22 cellular contexts compared by ENCODE assay signal in the genomic region with DNA sequence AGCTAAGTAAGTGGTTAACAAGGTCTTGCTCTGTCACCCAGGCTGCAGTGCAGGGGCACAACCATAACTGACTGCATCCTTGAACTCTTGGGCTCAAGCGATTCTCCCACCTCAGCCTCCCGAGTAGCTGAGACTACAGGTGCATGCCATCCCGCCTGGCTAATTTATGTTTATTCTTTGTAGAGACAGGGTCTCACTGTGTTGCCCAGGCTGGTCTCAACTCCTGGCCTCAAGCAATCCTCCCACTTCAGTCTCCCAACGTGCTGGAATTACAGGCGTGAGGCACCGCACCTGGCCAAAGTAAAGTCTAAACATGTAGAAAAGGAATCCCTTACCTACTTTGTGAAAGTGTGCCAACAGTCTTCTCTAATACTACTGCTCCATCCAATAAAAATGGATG. TPM values are rescaled to one million over a fixed set of nuclear protein-coding genes. Genes with fewer than 3 reads are reported as not detected.
DNase-seq lines count a peak whose midpoint lies in the region; ATAC-seq and TF ChIP-seq lines count a peak whose summit lies in the region.
"Had no signal": no experiment of that assay in that cellular context is flagged by ENCODE, and none has a peak within 500 bp of the region (broad histone marks: within the 10 kb centered on the region; RNA-seq: fewer than 3 reads in every experiment).

No MANE protein-coding gene starts in this region.

- H3K9me3 Mint-ChIP-seq in WTC11 (peaks cover 4% of the 10 kb centered on the region; the same call in 1 of the 2 replicates), osteocyte (ENCODE audit: unreplicated experiment) (no peaks in the 10 kb centered on the region), type B pancreatic cell (no peaks in the 10 kb centered on the region)
- H3K9me3 Mint-ChIP-seq: CD4-positive, alpha-beta T cell; CD8-positive, alpha-beta T cell had no signal

- CTCF ChIA-PET in HEK293 (lab: Yijun Ruan, JAX) = interaction anchor here (0.6 kb wide), 1 partner anchor 65 kb away, joined by 3 read pairs; no protein-coding TSS in a partner anchor
- CTCF ChIA-PET in WTC11 (lab: Charles Lee) = interaction anchor here (0.6 kb wide), 1 partner anchor 104 kb away, joined by 3 read pairs; no protein-coding TSS in a partner anchor

- DNase-seq in WTC11 (ENCODE audit: low spot score) = no peak
- peak; percentile 49 for DNase-seq in osteocyte (ENCODE audit: extremely low spot score, unreplicated experiment)
- DNase-seq in type B pancreatic cell (ENCODE audit: extremely low spot score, unreplicated experiment) = no peak
- DNase-seq in DMS53 treated with DMSO at 0.1 percent for 48 hours (lab: John Stamatoyannopoulos, UW; ENCODE audit: unreplicated experiment) = no peak
- no peak for DNase-seq in NCI-H1105 (lab: John Stamatoyannopoulos, UW)
- no peak for DNase-seq in NCI-H524 treated with DMSO at 0.1 percent for 48 hours (lab: John Stamatoyannopoulos, UW)
- DNase-seq: 8988T; AML-193; Caco-2; Calu3; CD4-positive, alpha-beta T cell; CD8-positive, alpha-beta T cell; DMS79; DND-41; EL; GDM1 had no signal

- H3K4me3 Mint-ChIP-seq in WTC11 = no peak overlapping the region
- H3K4me3 Mint-ChIP-seq in osteocyte (ENCODE audit: unreplicated experiment) = no peak overlapping the region
- no peak overlapping the region for H3K4me3 Mint-ChIP-seq in type B pancreatic cell
- H3K4me3 Mint-ChIP-seq: B cell; CD4-positive, alpha-beta T cell; CD8-positive, alpha-beta T cell had no signal

- H3K36me3 ChIP-seq in HEK293 (ENCODE audit: control insufficient read depth in 2 of 2, insufficient read depth in 1 of 2, low read length in 2 of 2) = peaks cover 0 to 3% of the 10 kb centered on the region in 2 experiments; a peak in 1 of 3 replicates

- H3K27ac Mint-ChIP-seq in WTC11 (no peak overlapping the region), osteocyte (ENCODE audit: unreplicated experiment) (no peak overlapping the region), type B pancreatic cell (peak overlapping the region; percentile 10)
- H3K27ac Mint-ChIP-seq: B cell; CD4-positive, alpha-beta T cell; CD8-positive, alpha-beta T cell had no signal

- peaks cover 11% of the 10 kb centered on the region for H3K4me1 ChIP-seq in HEK293 (ENCODE audit: control insufficient read depth, insufficient read depth, low read length)

- H3K27ac ChIP-seq in HEK293 (ENCODE audit: extremely low read depth, low read depth, low read length) = no peak overlapping the region
- H3K27ac ChIP-seq: A549; BLaER1 treated with 17β-estradiol and CSF1 and Interleukin-3, amounts not matched to agents 10 nM and 100 nM; C4-2B had no signal

- H3K27me3 Mint-ChIP-seq in WTC11 (ENCODE audit: low read depth) = no peaks in the 10 kb centered on the region
- H3K27me3 Mint-ChIP-seq in osteocyte (ENCODE audit: unreplicated experiment) = no peaks in the 10 kb centered on the region
- no peaks in the 10 kb centered on the region for H3K27me3 Mint-ChIP-seq in type B pancreatic cell
- H3K27me3 Mint-ChIP-seq: B cell had no signal

- ATAC-seq in WTC11 = no peak
- ATAC-seq: A549; CD8-positive, alpha-beta T cell; GM12878 had no signal

- TF ChIP-seq CTCF in HEK293 (tag by site-specific recombination; IDR thresholded peaks at IDR 0.05) (no peak), WTC11 (IDR thresholded peaks at IDR 0.05) (no peak), osteocyte (IDR thresholded peaks at IDR 0.05) (no peak), type B pancreatic cell (conservative IDR thresholded peaks at IDR 0.05) (no peak)

- POLR2A ChIA-PET in HEK293 (lab: Yijun Ruan, JAX) (no interaction called here), WTC11 (lab: Charles Lee) (interaction anchor here (0.7 kb wide), 1 partner anchor 164 kb away, joined by 3 read pairs; no protein-coding TSS in a partner anchor)

- H3K36me3 Mint-ChIP-seq in WTC11 (peaks cover 14% of the 10 kb centered on the region), osteocyte (ENCODE audit: unreplicated experiment) (peaks cover 8% of the 10 kb centered on the region), type B pancreatic cell (peaks cover 14% of the 10 kb centered on the region)
- H3K36me3 Mint-ChIP-seq: CD8-positive, alpha-beta T cell had no signal

- H3K4me1 Mint-ChIP-seq in WTC11 = peaks cover 52% of the 10 kb centered on the region
- H3K4me1 Mint-ChIP-seq in osteocyte (ENCODE audit: unreplicated experiment) = peaks cover 19% of the 10 kb centered on the region
- peaks cover 38% of the 10 kb centered on the region for H3K4me1 Mint-ChIP-seq in type B pancreatic cell (ENCODE audit: unreplicated experiment)
- H3K4me1 Mint-ChIP-seq: B cell had no signal

- H3K9me3 ChIP-seq in HEK293 (ENCODE audit: control insufficient read depth, insufficient read depth, low read depth, low read length) = no peaks in the 10 kb centered on the region
- H3K9me3 ChIP-seq: A549; BLaER1 treated with 17β-estradiol and CSF1 and Interleukin-3, amounts not matched to agents 10 nM and 100 nM; Caco-2 had no signal

- no peak overlapping the region for H3K4me3 ChIP-seq in HEK293 (ENCODE audit: low read depth, low read length)
- H3K4me3 ChIP-seq: A549; BLaER1 treated with 17β-estradiol and CSF1 and Interleukin-3, amounts not matched to agents 10 nM and 100 nM; GM12878 had no signal

TF ChIP-seq in HEK293, 187 proteins besides CTCF, POLR2A, EP300 and RAD21:
- TF ChIP-seq ZNF157 (tag by site-specific recombination; IDR thresholded peaks at IDR 0.05) (no peak), ZNF175 (tag by site-specific recombination; IDR thresholded peaks at IDR 0.05) (no peak), ZIC2 (tag by site-specific recombination; IDR thresholded peaks at IDR 0.05) (no peak), ZNF521 (tag by site-specific recombination; IDR thresholded peaks at IDR 0.05) (no peak), ZNF654 (tag by site-specific recombination; IDR thresholded peaks at IDR 0.05; ENCODE audit: low read depth) (no peak), ZFHX2 (tag by site-specific recombination; conservative IDR thresholded peaks at IDR 0.05) (no peak), ZNF121 (tag by site-specific recombination; IDR thresholded peaks at IDR 0.05) (0 out of 2 replicates have a peak, but pooled peaks have one; percentile 27), KLF9 (tag by site-specific recombination; IDR thresholded peaks at IDR 0.05; ENCODE audit: low read depth) (no peak)
- TF ChIP-seq, protein P1, sequence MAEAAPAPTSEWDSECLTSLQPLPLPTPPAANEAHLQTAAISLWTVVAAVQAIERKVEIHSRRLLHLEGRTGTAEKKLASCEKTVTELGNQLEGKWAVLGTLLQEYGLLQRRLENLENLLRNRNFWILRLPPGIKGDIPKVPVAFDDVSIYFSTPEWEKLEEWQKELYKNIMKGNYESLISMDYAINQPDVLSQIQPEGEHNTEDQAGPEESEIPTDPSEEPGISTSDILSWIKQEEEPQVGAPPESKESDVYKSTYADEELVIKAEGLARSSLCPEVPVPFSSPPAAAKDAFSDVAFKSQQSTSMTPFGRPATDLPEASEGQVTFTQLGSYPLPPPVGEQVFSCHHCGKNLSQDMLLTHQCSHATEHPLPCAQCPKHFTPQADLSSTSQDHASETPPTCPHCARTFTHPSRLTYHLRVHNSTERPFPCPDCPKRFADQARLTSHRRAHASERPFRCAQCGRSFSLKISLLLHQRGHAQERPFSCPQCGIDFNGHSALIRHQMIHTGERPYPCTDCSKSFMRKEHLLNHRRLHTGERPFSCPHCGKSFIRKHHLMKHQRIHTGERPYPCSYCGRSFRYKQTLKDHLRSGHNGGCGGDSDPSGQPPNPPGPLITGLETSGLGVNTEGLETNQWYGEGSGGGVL (tag by site-specific recombination; IDR thresholded peaks at IDR 0.05) = no peak
TF ChIP-seq in HEK293: peak in this region for 1.

TF ChIP-seq in WTC11, 78 proteins besides CTCF, POLR2A, EP300 and RAD21:
- TF ChIP-seq ZNF121 (CRISPR knock-in tag; IDR thresholded peaks at IDR 0.05) (peak; percentile 54; the same call in 1 of the 2 replicates), ZNF416 (CRISPR knock-in tag; IDR thresholded peaks at IDR 0.05) (no peak)

RNA-seq across cellular contexts. Expression of a gene that starts 17.9 kb away (rescaled TPM):
- total RNA-seq in WTC11 (2021) (44.9 to 51.8 TPM (median 47.0 TPM) in 3 replicates), osteocyte (37.2 and 38.5 TPM in 2 replicates), type B pancreatic cell (ENCODE audit: low replicate concordance) (52.3 and 54.1 TPM in 2 replicates)
- total RNA-seq: B cell had no signal
